In the genomic region with DNA sequence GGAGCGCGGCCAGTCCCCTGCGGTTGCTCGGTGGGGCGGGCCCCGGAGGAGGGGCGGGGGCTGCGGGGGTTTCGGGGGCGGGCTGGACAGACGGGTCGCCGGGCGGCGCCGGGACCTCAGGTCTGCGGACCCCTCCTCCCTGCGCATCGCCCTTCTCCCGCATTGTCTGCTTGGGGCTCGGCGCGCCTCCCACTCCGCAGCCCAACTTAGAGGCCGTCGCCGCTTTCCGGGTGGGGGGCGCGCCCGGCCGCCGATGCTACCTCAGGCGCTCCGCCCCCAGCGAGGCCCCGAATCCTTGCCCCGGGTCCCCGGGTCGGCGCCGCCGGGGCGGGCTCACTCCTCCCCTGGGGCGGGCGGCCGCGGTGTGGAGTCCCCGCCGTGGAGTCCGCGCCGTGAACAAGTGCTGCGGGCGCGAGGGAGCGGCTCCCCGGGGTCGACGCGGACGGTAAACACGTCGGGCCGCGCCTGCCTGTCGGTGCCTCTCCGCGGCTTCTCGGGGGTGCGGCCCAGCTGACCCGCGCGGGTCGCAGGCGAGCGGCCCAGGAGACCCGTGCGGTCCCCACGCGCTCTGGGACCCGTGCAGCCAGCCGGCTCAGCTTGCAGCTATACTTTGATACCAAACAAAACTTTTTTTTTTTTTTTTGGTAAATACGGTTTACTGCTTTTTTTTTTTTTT, we compare ENCODE assay signal across 8 cellular contexts. TPM values are rescaled to one million over a fixed set of nuclear protein-coding genes. Genes with fewer than 3 reads are reported as not detected.
DNase-seq lines count a peak whose midpoint lies in the region; ATAC-seq and TF ChIP-seq lines count a peak whose summit lies in the region.

No MANE protein-coding gene starts in this region.

- no peaks in the 10 kb centered on the region for H3K9me3 ChIP-seq in AG04450 (ENCODE audit: control insufficient read depth, insufficient read depth, low read length)
- no peaks in the 10 kb centered on the region for H3K9me3 ChIP-seq in right lobe of liver

- CTCF ChIA-PET in AG04450 (lab: Charles Lee): interaction anchor here (0.6 to 1.0 kb wide), 3 partner anchors 10 to 41 kb away, joined by 4 read pairs; no protein-coding TSS in a partner anchor

- H3K27ac ChIP-seq in AG04450 (ENCODE audit: low read depth, low read length) (peak overlapping the region; percentile 80), right lobe of liver (peak overlapping the region; percentile 73 to 86 (median 85))

- WGBS in right lobe of liver (ENCODE audit: insufficient coverage, low coverage, low lambda C conversion rate, missing lambda C conversion rate): 0% methylated on average over 9 of the region's 84 CpGs

- H3K4me3 ChIP-seq in AG04450 (ENCODE audit: low read depth, low read length): peak overlapping the region; percentile 70
- H3K4me3 ChIP-seq in WI38 (ENCODE audit: low read depth, low read length): peak overlapping the region; percentile 75
- peak overlapping the region; percentile 76 for H3K4me3 ChIP-seq in cardiac fibroblast (replicated peaks in 1 of 2; ENCODE audit: low read depth in 2 of 2, low read length in 2 of 2)
- peak overlapping the region; percentile 80 to 90 (median 85) for H3K4me3 ChIP-seq in right lobe of liver

- intact Hi-C loops in right lobe of liver (cut with DNase I): no loop called here

- peak; percentile 47 for ATAC-seq in GM19324 (IDR thresholded peaks at IDR 0.05; ENCODE audit: low FRiP score, unreplicated experiment)
- peak; percentile 41 for ATAC-seq in HG03439 (IDR thresholded peaks at IDR 0.05; ENCODE audit: unreplicated experiment)
- peak; percentile 60 to 72 (median 67) for ATAC-seq in right lobe of liver

- no peak for TF ChIP-seq CTCF in AG04450 (IDR thresholded peaks at IDR 0.05; ENCODE audit: low read depth, low read length)
- no peak for TF ChIP-seq CTCF in WI38 (IDR thresholded peaks at IDR 0.05; ENCODE audit: low read depth, low read length)
- TF ChIP-seq CTCF in cardiac fibroblast (IDR thresholded peaks at IDR 0.05; ENCODE audit: low read depth, low read length): no peak
- no peak for TF ChIP-seq CTCF in right lobe of liver (IDR thresholded peaks at IDR 0.05)

- peak; percentile 6 for TF ChIP-seq POLR2A in right lobe of liver (IDR thresholded peaks at IDR 0.05)

- peaks cover 0 to 10% (median 0%) of the 10 kb centered on the region in 4 donors for H3K4me1 ChIP-seq in right lobe of liver

- H3K27me3 ChIP-seq in AG04450 (ENCODE audit: control insufficient read depth, insufficient read depth, low read length) (no peaks in the 10 kb centered on the region), right lobe of liver (no peaks in the 10 kb centered on the region)

- POLR2A ChIA-PET in AG04450 (lab: Yijun Ruan, JAX): interaction anchor here (0.7 to 1.4 kb wide), 6 partner anchors 8 to 68 kb away, joined by 3 to 11 read pairs (median 5); no protein-coding TSS in a partner anchor

- DNase-seq in AG04450 (ENCODE audit: low read depth, low spot score) (no peak), cardiac fibroblast (ENCODE audit: low read depth in 2 of 2) (peak in 1 of 2 donors; percentile 25), right lobe of liver (peak; percentile 66 to 71 (median 66)), NCI-H1436 treated with DMSO at 0.1 percent for 48 hours (lab: John Stamatoyannopoulos, UW) (no peak)
- peak; percentile 27 for DNase-seq in stimulated activated CD8-positive, alpha-beta memory T cell treated with anti-CD3 and anti-CD28 coated beads, Interleukin-12 subunit alpha, Interleukin-12 subunit beta, amount 100 ng/mL, for 24 hours (ENCODE audit: extremely low read depth)

- H3K36me3 ChIP-seq in right lobe of liver: no peaks in the 10 kb centered on the region

RNA-seq across cellular contexts. Expression of a gene that starts 0.6 kb away (rescaled TPM):
- 15.5 and 21.9 TPM in 2 replicates for polyA plus RNA-seq in AG04450 (2011; rRNA removed)
- polyA minus RNA-seq in AG04450 (2011; rRNA and poly(A)+ RNA removed): 94.0 and 97.6 TPM in 2 replicates
- total RNA-seq in right lobe of liver: 10 to 100 TPM; 50.1 to 73.1 (median 63.9) TPM

Comparison
In these comparisons a context has a peak if more than half of its experiments do, and no peak if none do; other contexts are left out.
1. DNase-seq: peak in right lobe of liver (3 of 3) and stimulated activated CD8-positive, alpha-beta memory T cell treated with anti-CD3 and anti-CD28 coated beads, Interleukin-12 subunit alpha, Interleukin-12 subunit beta, amount 100 ng/mL, for 24 hours (single experiment); none in AG04450 (single experiment) and NCI-H1436 treated with DMSO at 0.1 percent for 48 hours (single experiment).
2. Peak in every context shown above with its lines, with median percentiles within 50 percentile points of each other: H3K4me3 ChIP-seq and ATAC-seq.